Comparison of ENCODE assay signal across 8 cellular contexts in the genomic region with DNA sequence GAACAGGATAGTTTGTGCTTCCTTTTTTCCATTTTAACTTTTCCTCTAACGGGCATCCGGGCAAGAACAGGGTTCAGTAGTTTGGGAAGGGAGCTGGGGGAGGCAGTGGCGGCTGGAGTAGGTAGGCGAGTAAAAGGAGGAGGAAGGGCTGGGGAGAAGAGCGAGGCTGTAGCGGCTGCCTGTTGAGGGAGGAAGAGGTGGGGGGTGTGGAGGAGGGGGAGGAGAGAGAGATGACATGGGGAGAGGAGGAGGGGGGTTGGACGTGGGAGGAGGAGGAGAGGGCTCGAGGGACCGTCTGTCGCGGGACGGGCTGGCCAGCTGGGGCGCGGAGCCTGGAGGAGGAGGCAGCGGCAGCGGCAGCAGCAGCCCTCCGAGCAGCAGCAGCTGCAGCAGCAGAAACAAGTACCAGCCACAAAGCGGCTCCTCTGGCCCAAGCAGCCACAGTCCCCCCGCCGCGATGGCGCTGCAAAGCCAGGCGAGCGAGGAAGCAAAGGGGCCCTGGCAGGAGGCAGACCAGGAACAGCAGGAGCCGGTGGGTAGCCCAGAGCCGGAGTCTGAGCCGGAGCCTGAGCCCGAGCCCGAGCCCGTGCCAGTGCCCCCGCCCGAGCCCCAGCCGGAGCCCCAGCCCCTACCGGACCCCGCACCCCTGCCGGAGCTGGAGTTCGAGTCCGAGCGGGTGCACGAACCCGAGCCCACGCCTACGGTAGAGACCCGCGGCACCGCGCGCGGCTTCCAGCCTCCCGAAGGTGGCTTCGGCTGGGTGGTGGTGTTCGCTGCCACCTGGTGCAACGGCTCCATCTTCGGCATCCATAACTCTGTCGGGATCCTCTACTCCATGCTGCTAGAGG. TPM values are rescaled to one million over a fixed set of nuclear protein-coding genes. Genes with fewer than 3 reads are reported as not detected.
DNase-seq lines count a peak whose midpoint lies in the region; ATAC-seq and TF ChIP-seq lines count a peak whose summit lies in the region.

A gene (plus strand): TSS at position 313 of the 848 bp plus-strand sequence. CDS start 145 bp downstream, at position 458.

- H3K9me3 ChIP-seq in A673 (ENCODE audit: low read depth, low read length, poor library complexity, severe bottlenecking) = no peaks in the 10 kb centered on the region
- H3K9me3 ChIP-seq in naive thymus-derived CD4-positive, alpha-beta T cell (ENCODE audit: control insufficient read depth in 2 of 3, low read length in 3 of 3) = no peaks in the 10 kb centered on the region
- no peaks in the 10 kb centered on the region for H3K9me3 ChIP-seq in thymus (ENCODE audit: control insufficient read depth)

- POLR2A ChIA-PET in A673 (lab: Charles Lee; ENCODE audit: low non-redundant PET) = no interaction called here
- POLR2A ChIA-PET in naive thymus-derived CD4-positive, alpha-beta T cell (lab: Charles Lee) = no interaction called here

- ATAC-seq in GM19035 (IDR thresholded peaks at IDR 0.05; ENCODE audit: unreplicated experiment) (peak; percentile 54), GM19328 (IDR thresholded peaks at IDR 0.05; ENCODE audit: unreplicated experiment) (no peak)
- ATAC-seq in naive thymus-derived CD4-positive, alpha-beta T cell = peak; percentile 58

- H3K4me1 Mint-ChIP-seq in naive thymus-derived CD4-positive, alpha-beta T cell = peaks cover 0 to 14% (median 9%) of the 10 kb centered on the region in 7 donors

- H3K36me3 ChIP-seq in A673 (ENCODE audit: insufficient read depth, low read length, poor library complexity, severe bottlenecking) = no peaks in the 10 kb centered on the region
- no peaks in the 10 kb centered on the region for H3K36me3 ChIP-seq in naive thymus-derived CD4-positive, alpha-beta T cell (ENCODE audit: control insufficient read depth in 2 of 3, insufficient read depth in 3 of 3, low read length in 3 of 3)
- H3K36me3 ChIP-seq in thymus (ENCODE audit: control insufficient read depth, insufficient read depth) = no peaks in the 10 kb centered on the region

- intact Hi-C loops in A673 (cut with micrococcal nuclease; ENCODE audit: unreplicated experiment) = loop anchor here (5.0 kb wide), 1 partner anchor 116 kb away; no protein-coding TSS in a partner anchor
- intact Hi-C loops in naive thymus-derived CD4-positive, alpha-beta T cell (cut with micrococcal nuclease) = loop anchor here in 1 of 2 donors (5.0 to 10.0 kb wide), 3 partner anchors 113 to 191 kb away; a partner anchor contains a TSS

- H3K27ac Mint-ChIP-seq in naive thymus-derived CD4-positive, alpha-beta T cell = peak within 1 kb of the TSS in 2 of 9 donors; percentile 60 to 65

- peaks cover 0 to 59% (median 21%) of the 10 kb centered on the region in 5 donors for H3K27me3 Mint-ChIP-seq in naive thymus-derived CD4-positive, alpha-beta T cell

- WGBS in thymus = under 1% methylated on average over 55 of the region's 55 CpGs

- no peaks in the 10 kb centered on the region for H3K9me3 Mint-ChIP-seq in naive thymus-derived CD4-positive, alpha-beta T cell

- TF ChIP-seq CTCF in A673 (conservative IDR thresholded peaks at IDR 0.05; ENCODE audit: low read depth, low read length) = no peak

- H3K4me3 ChIP-seq in A673 (ENCODE audit: low read depth, low read length, poor library complexity, severe bottlenecking) (peak within 1 kb of the TSS; percentile 62), thymus (ENCODE audit: low read length) (peak within 1 kb of the TSS; percentile 64)
- H3K4me3 ChIP-seq in naive thymus-derived CD4-positive, alpha-beta T cell (ENCODE audit: low read length) = peak within 1 kb of the TSS; percentile 41

- peak within 1 kb of the TSS; percentile 81 for H3K27ac ChIP-seq in A673 (ENCODE audit: low read depth, low read length, poor library complexity, severe bottlenecking)
- no peak within 1 kb of the TSS for H3K27ac ChIP-seq in naive thymus-derived CD4-positive, alpha-beta T cell (ENCODE audit: low read depth, low read length)
- H3K27ac ChIP-seq in thymus (ENCODE audit: low read depth) = peak within 1 kb of the TSS; percentile 36

- DNase-seq in A673 (ENCODE audit: low spot score) = peak; percentile 85
- peak; percentile 17 for DNase-seq in NCI-H748 treated with DMSO at 0.1 percent for 48 hours (lab: John Stamatoyannopoulos, UW)
- DNase-seq in activated naive CD4-positive, alpha-beta T cell treated with Interleukin-2 at 50 U/mL for 16 hours = peak; percentile 29
- peak; percentile 64 for DNase-seq in fibroblast of the conjunctiva (ENCODE audit: low read depth)
- DNase-seq in naive thymus-derived CD4-positive, alpha-beta T cell = peak in 7 of 9 donors; percentile 16 to 44 (median 30)

- CTCF ChIA-PET in A673 (lab: Charles Lee) = no interaction called here
- CTCF ChIA-PET in naive thymus-derived CD4-positive, alpha-beta T cell (lab: Charles Lee) = interaction anchor here (0.6 kb wide), 1 partner anchor 879 kb away, joined by 4 read pairs; no protein-coding TSS in a partner anchor

- peak within 1 kb of the TSS; percentile 81 to 91 (median 86) for H3K4me3 Mint-ChIP-seq in naive thymus-derived CD4-positive, alpha-beta T cell

- no peaks in the 10 kb centered on the region for H3K27me3 ChIP-seq in A673 (replicated peaks; ENCODE audit: insufficient read depth, low read depth, low read length, poor library complexity)
- no peaks in the 10 kb centered on the region for H3K27me3 ChIP-seq in naive thymus-derived CD4-positive, alpha-beta T cell (ENCODE audit: control insufficient read depth in 2 of 2, insufficient read depth in 2 of 2, low read length in 2 of 2)
- H3K27me3 ChIP-seq in thymus (ENCODE audit: control insufficient read depth, insufficient read depth) = no peaks in the 10 kb centered on the region

- H3K4me1 ChIP-seq in A673 (ENCODE audit: insufficient read depth, low read length, poor library complexity, severe bottlenecking) (no peaks in the 10 kb centered on the region), thymus (ENCODE audit: control insufficient read depth, insufficient read depth, low read length) (peaks cover 3% of the 10 kb centered on the region)
- peaks cover 3% of the 10 kb centered on the region in 2 donors for H3K4me1 ChIP-seq in naive thymus-derived CD4-positive, alpha-beta T cell (ENCODE audit: control insufficient read depth in 2 of 2, insufficient read depth in 2 of 2, low read length in 2 of 2)

- no peaks in the 10 kb centered on the region for H3K36me3 Mint-ChIP-seq in naive thymus-derived CD4-positive, alpha-beta T cell

- no TSS peak for BruUV-seq in A673 (replicated peaks; lab: Mats Ljungman, UMichigan)

RNA-seq across cellular contexts. Expression of the gene that starts here (rescaled TPM):
- 17.8 and 24.7 TPM in 2 replicates for total RNA-seq in A673 (2021)
- under 1 TPM in 3 of 5 experiments, not detected in 2; 0.27 to 0.38 (median 0.38) TPM for total RNA-seq in naive thymus-derived CD4-positive, alpha-beta T cell
- under 1 TPM; 0.24 to 0.38 TPM for polyA plus RNA-seq in naive thymus-derived CD4-positive, alpha-beta T cell
- 2.4 TPM for polyA plus RNA-seq in thymus

Comparison
In these comparisons a context has a peak if more than half of its experiments do, and no peak if none do; other contexts are left out.
1. RNA of the gene that starts here (total RNA-seq): 17.8 to 24.7 TPM in A673; 0.27 to 0.38 TPM in naive thymus-derived CD4-positive, alpha-beta T cell; every median in the first group is over 10 times any median in the second.
2. Peak in DNase-seq, ATAC-seq and H3K4me3 ChIP-seq in naive thymus-derived CD4-positive, alpha-beta T cell; RNA of the gene not detected or under 1 TPM.
3. DNase-seq: peak in every context shown above with its lines; median percentile 85 in A673; 64 in fibroblast of the conjunctiva; 30 in naive thymus-derived CD4-positive, alpha-beta T cell; 29 in activated naive CD4-positive, alpha-beta T cell treated with Interleukin-2 at 50 U/mL for 16 hours; 17 in NCI-H748 treated with DMSO at 0.1 percent for 48 hours.
4. Peak in every context shown above with its lines, with median percentiles within 50 percentile points of each other: H3K4me3 ChIP-seq.